ENCODE assay signal across 13 cellular contexts in the genomic region with DNA sequence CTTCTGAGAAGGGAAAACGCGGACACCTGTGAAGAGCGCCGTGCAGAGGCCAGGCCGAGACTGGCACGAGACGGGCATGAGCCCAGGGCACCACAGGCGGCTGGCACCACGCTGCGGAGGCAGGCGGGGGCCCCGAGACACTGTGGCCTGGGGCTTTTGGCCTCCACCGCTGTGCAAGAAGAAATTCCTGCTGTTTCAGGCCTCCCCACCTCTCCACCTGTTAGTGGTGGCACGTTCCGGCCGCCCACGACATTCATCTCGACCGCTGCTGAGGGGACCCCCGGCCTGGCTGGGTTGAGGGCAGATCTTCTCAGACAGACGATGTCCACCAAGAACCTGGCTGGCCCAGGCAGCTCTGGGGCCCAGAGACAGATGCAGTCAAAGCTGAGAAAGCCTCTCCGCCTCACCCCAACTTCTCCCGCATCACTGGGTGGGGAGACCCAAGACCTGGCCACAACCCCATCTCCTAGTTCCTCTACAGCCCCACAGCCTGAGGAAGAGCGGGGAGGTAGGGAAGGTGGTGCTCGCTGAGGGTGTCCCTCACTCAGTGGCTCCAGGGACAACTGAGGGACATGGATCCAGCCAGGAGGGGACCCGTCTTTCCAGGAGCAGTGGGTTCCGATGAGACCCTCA.
"Had no signal": no experiment of that assay in that cellular context is flagged by ENCODE, and none has a peak within 500 bp of the region (broad histone marks: within the 10 kb centered on the region; RNA-seq: fewer than 3 reads in every experiment).

No MANE protein-coding gene starts in this region.

- H3K4me3 ChIP-seq: mucosa of descending colon, pancreas had no signal

- H3K9me3 ChIP-seq: mucosa of descending colon, pancreas had no signal

- H3K36me3 ChIP-seq: pancreas had no signal

- H3K27me3 ChIP-seq: pancreas had no signal

- ATAC-seq: activated T-cell treated with anti-CD3 and anti-CD28 coated beads, Interleukin-2, amount 50 U/mL, for 72 hours; mucosa of descending colon; pancreas; stimulated activated naive B cell treated with anti-CD40 and anti-IgM and Interleukin-4, amounts not matched to agents 10 μg/mL and 1 μg/mL and 100 μg/mL, for 72 hours had no signal

- DNase-seq: activated CD4-positive, alpha-beta T cell treated with anti-CD3 and anti-CD28 coated beads, Interleukin-2, amount 10 ng/mL, durations not matched to agents 7 days and 5 days; activated effector memory CD4-positive, alpha-beta T cell treated with anti-CD3 and anti-CD28 coated beads, Interleukin-2, amount 50 U/mL, for 16 hours; activated T-cell treated with anti-CD3 and anti-CD28 coated beads, Interleukin-2, amount 50 U/mL, for 72 hours; dermis blood vessel endothelial cell; effector memory CD4-positive, alpha-beta T cell; immature natural killer cell; mesenchymal stem cell; naive B cell; stimulated activated naive B cell treated with anti-CD40 and anti-IgM and Interleukin-4, amounts not matched to agents 10 μg/mL and 1 μg/mL and 100 μg/mL, for 72 hours had no signal

- H3K27ac ChIP-seq: pancreas had no signal

- FAIRE-seq: bronchial epithelial cell, endothelial cell of umbilical vein, pancreas had no signal
